In the genomic region with DNA sequence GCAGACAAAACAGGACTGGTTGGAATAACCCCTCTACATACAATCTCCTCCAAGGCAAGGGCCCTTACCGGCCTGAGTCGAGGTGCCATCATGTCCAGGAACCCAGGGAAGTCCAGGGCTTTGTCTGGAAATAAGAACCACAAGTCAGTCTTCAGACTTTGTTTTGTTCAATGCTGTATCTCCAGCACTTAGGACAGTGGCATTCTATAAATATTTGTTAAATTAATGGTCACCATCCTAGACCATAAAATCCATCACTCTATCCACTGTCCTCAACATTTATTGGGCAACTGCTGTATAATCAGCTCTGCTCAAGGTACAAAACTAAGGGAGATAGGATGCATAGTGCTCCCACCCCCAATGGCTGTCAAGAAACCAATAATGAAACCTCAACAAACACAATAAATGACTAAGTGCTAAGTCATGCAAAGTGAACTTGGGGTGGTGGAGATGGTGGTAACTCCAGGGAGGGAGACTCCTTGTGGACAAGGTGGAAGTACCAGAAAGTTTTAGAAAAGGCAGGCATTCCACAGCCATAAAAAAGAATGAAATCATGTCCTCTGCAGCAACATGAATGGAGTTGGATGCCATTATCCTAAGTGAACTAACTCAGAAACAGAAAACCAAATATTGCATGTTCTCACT, we compare ENCODE assay signal across 8 cellular contexts. TPM values are rescaled to one million over a fixed set of nuclear protein-coding genes. Genes with fewer than 3 reads are reported as not detected.
DNase-seq lines count a peak whose midpoint lies in the region; ATAC-seq and TF ChIP-seq lines count a peak whose summit lies in the region.

No MANE protein-coding gene starts in this region.

- H3K4me3 Mint-ChIP-seq in activated T-cell treated with anti-CD3 and anti-CD28 coated beads, Interleukin-2, amount 50 U/mL, for 24 hours = no peak overlapping the region
- H3K4me3 Mint-ChIP-seq in naive thymus-derived CD8-positive, alpha-beta T cell = no peak overlapping the region

- H2AFZ ChIP-seq in hepatocyte = no peak overlapping the region

- DNase-seq in activated T-cell treated with anti-CD3 and anti-CD28 coated beads, Interleukin-2, amount 50 U/mL, for 24 hours = no peak
- DNase-seq in activated T-cell treated with anti-CD3 and anti-CD28 coated beads, Interleukin-2, amount 50 U/mL, for 1 hour = no peak
- DNase-seq in RPMI7951 (ENCODE audit: low read depth) = peak; percentile 56
- peak; percentile 62 for DNase-seq in hepatocyte (ENCODE audit: low spot score)
- no peak for DNase-seq in naive thymus-derived CD8-positive, alpha-beta T cell
- no peak for DNase-seq in NCI-H524 treated with DMSO at 0.1 percent for 48 hours (lab: John Stamatoyannopoulos, UW)

- peaks cover 91% of the 10 kb centered on the region for H3K36me3 Mint-ChIP-seq in activated T-cell treated with anti-CD3 and anti-CD28 coated beads, Interleukin-2, amount 50 U/mL, for 24 hours (ENCODE audit: low read depth)
- H3K36me3 Mint-ChIP-seq in naive thymus-derived CD8-positive, alpha-beta T cell = peaks cover 0 to 47% (median 7%) of the 10 kb centered on the region in 3 donors

- no peak overlapping the region for H3K27ac ChIP-seq in hepatocyte

- no peaks in the 10 kb centered on the region for H3K79me2 ChIP-seq in hepatocyte

- peak; percentile 36 for TF ChIP-seq CTCF in hepatocyte (IDR thresholded peaks at IDR 0.05; ENCODE audit: poor library complexity)

- peak overlapping the region; percentile 77 for H3K27ac Mint-ChIP-seq in activated T-cell treated with anti-CD3 and anti-CD28 coated beads, Interleukin-2, amount 50 U/mL, for 24 hours
- H3K27ac Mint-ChIP-seq in naive thymus-derived CD8-positive, alpha-beta T cell = peak overlapping the region in 5 of 10 donors; percentile 3 to 77 (median 12)

- no peaks in the 10 kb centered on the region for H3K27me3 ChIP-seq in hepatocyte

- no peaks in the 10 kb centered on the region for H3K9me3 Mint-ChIP-seq in activated T-cell treated with anti-CD3 and anti-CD28 coated beads, Interleukin-2, amount 50 U/mL, for 24 hours
- H3K9me3 Mint-ChIP-seq in naive thymus-derived CD8-positive, alpha-beta T cell = no peaks in the 10 kb centered on the region

- 95% methylated on average over 2 of the region's 2 CpGs for WGBS in hepatocyte (ENCODE audit: low lambda C conversion rate, missing lambda C conversion rate)

- H3K4me1 ChIP-seq in hepatocyte (ENCODE audit: insufficient read depth) = peaks cover 9% of the 10 kb centered on the region

- no peaks in the 10 kb centered on the region for H3K27me3 Mint-ChIP-seq in activated T-cell treated with anti-CD3 and anti-CD28 coated beads, Interleukin-2, amount 50 U/mL, for 24 hours
- no peaks in the 10 kb centered on the region for H3K27me3 Mint-ChIP-seq in naive thymus-derived CD8-positive, alpha-beta T cell

- no peaks in the 10 kb centered on the region for H4K20me1 ChIP-seq in hepatocyte (ENCODE audit: insufficient read depth, poor library complexity, severe bottlenecking)

- POLR2A ChIA-PET in naive thymus-derived CD8-positive, alpha-beta T cell (lab: Charles Lee) = interaction anchor here (0.6 to 1.4 kb wide), 2 partner anchors 9 to 451 kb away, joined by 5 to 8 read pairs; a partner anchor contains a TSS

- H3K4me3 ChIP-seq in hepatocyte = no peak overlapping the region

- no peaks in the 10 kb centered on the region for H3K9me3 ChIP-seq in hepatocyte (ENCODE audit: low read depth)

- H3K36me3 ChIP-seq in hepatocyte (replicated peaks; ENCODE audit: insufficient read depth, low read depth) = no peaks in the 10 kb centered on the region

- peak; percentile 44 for ATAC-seq in HG02678 (IDR thresholded peaks at IDR 0.05; ENCODE audit: unreplicated experiment)
- ATAC-seq in naive thymus-derived CD8-positive, alpha-beta T cell = no peak
- ATAC-seq in GM19324 (IDR thresholded peaks at IDR 0.05; ENCODE audit: low FRiP score, unreplicated experiment) = no peak

- H3K9me2 ChIP-seq in hepatocyte (replicated peaks; ENCODE audit: insufficient read depth) = no peaks in the 10 kb centered on the region

- no peak overlapping the region for H3K4me2 ChIP-seq in hepatocyte

- H3K4me1 Mint-ChIP-seq in activated T-cell treated with anti-CD3 and anti-CD28 coated beads, Interleukin-2, amount 50 U/mL, for 24 hours (ENCODE audit: low read depth) = peaks cover 30% of the 10 kb centered on the region
- peaks cover 9 to 23% (median 14%) of the 10 kb centered on the region in 4 donors for H3K4me1 Mint-ChIP-seq in naive thymus-derived CD8-positive, alpha-beta T cell

RNA-seq across cellular contexts. Expression of a gene that starts 5.0 kb away (rescaled TPM):
- 2.8 and 5.2 TPM in 2 replicates for total RNA-seq in RPMI7951 (2014; rRNA removed; shearing (Covaris generic))
- total RNA-seq in hepatocyte = 7.6 and 16.9 TPM in 2 replicates
- 17.3 and 19.9 TPM in 2 replicates for polyA plus RNA-seq in hepatocyte
- total RNA-seq in naive thymus-derived CD8-positive, alpha-beta T cell = 10 to 100 TPM; 22.3 to 23.9 TPM
- polyA plus RNA-seq in naive thymus-derived CD8-positive, alpha-beta T cell = 1 to 10 TPM; 2.6 to 3.9 (median 3.4) TPM

RNA-seq across cellular contexts. Expression of a gene that starts 5.1 kb away (rescaled TPM):
- 43.9 and 52.4 TPM in 2 replicates for total RNA-seq in RPMI7951 (2014; rRNA removed; shearing (Covaris generic))
- 50.1 and 53.5 TPM in 2 replicates for total RNA-seq in hepatocyte
- 74.0 and 81.9 TPM in 2 replicates for polyA plus RNA-seq in hepatocyte
- 10 to 100 TPM; 71.1 to 81.6 TPM for total RNA-seq in naive thymus-derived CD8-positive, alpha-beta T cell
- 100 to 1,000 TPM in 1 of 3 donors, 10 to 100 TPM in 2; 85.7 to 100 (median 91.7) TPM for polyA plus RNA-seq in naive thymus-derived CD8-positive, alpha-beta T cell

RNA-seq across cellular contexts. Expression of a gene that starts 9.5 kb away (rescaled TPM):
- total RNA-seq in RPMI7951 (2014; rRNA removed; shearing (Covaris generic)) = 8.5 and 11.1 TPM in 2 replicates
- total RNA-seq in hepatocyte = 14.1 and 18.0 TPM in 2 replicates
- 25.9 and 27.4 TPM in 2 replicates for polyA plus RNA-seq in hepatocyte
- total RNA-seq in naive thymus-derived CD8-positive, alpha-beta T cell = 100 to 1,000 TPM; 110 to 115 TPM
- 1 to 10 TPM; 8.8 to 9.4 (median 9.3) TPM for polyA plus RNA-seq in naive thymus-derived CD8-positive, alpha-beta T cell

RNA-seq across cellular contexts. Expression of a gene that starts 23.0 kb away (rescaled TPM):
- 29.1 and 40.1 TPM in 2 replicates for total RNA-seq in RPMI7951 (2014; rRNA removed; shearing (Covaris generic))
- total RNA-seq in hepatocyte = 37.7 and 62.4 TPM in 2 replicates
- 56.6 and 59.0 TPM in 2 replicates for polyA plus RNA-seq in hepatocyte
- 100 to 1,000 TPM; 171 to 183 TPM for total RNA-seq in naive thymus-derived CD8-positive, alpha-beta T cell
- 100 to 1,000 TPM in 1 of 3 donors, 10 to 100 TPM in 2; 87.4 to 105 (median 92.9) TPM for polyA plus RNA-seq in naive thymus-derived CD8-positive, alpha-beta T cell

RNA-seq across cellular contexts. Expression of a gene that starts 40.3 kb away (rescaled TPM):
- total RNA-seq in RPMI7951 (2014; rRNA removed; shearing (Covaris generic)) = 5.3 and 5.4 TPM in 2 replicates
- 4.9 and 5.1 TPM in 2 replicates for total RNA-seq in hepatocyte
- 8.4 and 8.6 TPM in 2 replicates for polyA plus RNA-seq in hepatocyte
- 10 to 100 TPM; 38.2 to 41.4 TPM for total RNA-seq in naive thymus-derived CD8-positive, alpha-beta T cell
- polyA plus RNA-seq in naive thymus-derived CD8-positive, alpha-beta T cell = not detected

Comparison
In these comparisons a context has a peak if more than half of its experiments do, and no peak if none do; other contexts are left out.
1. DNase-seq: peak in RPMI7951 (single experiment) and hepatocyte (single experiment); none in activated T-cell treated with anti-CD3 and anti-CD28 coated beads, Interleukin-2, amount 50 U/mL, for 24 hours (single experiment), activated T-cell treated with anti-CD3 and anti-CD28 coated beads, Interleukin-2, amount 50 U/mL, for 1 hour (single experiment), naive thymus-derived CD8-positive, alpha-beta T cell (0 of 10) and NCI-H524 treated with DMSO at 0.1 percent for 48 hours (single experiment).